1 cellular context compared by ENCODE assay signal in the genomic region with DNA sequence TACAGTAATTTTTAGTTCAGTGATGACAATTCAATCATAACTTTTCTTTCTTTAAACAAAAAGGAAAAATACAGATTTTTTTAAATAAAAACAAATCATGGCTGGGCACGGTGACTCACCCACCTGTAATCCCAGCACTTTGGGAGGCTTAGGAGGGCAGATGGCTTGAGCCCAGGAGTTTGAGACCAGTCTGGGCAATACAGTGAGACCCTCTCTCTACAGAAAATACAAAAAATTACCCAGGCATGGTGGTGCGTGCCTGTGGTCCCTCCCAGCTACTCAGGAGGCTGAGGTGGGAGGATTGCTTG.
TF ChIP-seq lines count a peak whose summit lies in the region.

No MANE protein-coding gene starts in this region.

TF ChIP-seq in SK-N-SH, 30 proteins besides CTCF, POLR2A, EP300 and RAD21 (continued from another document):
- TF ChIP-seq, protein P1, sequence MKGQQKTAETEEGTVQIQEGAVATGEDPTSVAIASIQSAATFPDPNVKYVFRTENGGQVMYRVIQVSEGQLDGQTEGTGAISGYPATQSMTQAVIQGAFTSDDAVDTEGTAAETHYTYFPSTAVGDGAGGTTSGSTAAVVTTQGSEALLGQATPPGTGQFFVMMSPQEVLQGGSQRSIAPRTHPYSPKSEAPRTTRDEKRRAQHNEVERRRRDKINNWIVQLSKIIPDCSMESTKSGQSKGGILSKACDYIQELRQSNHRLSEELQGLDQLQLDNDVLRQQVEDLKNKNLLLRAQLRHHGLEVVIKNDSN (IDR thresholded peaks at IDR 0.05; ENCODE audit: borderline replicate concordance, low read depth), result no peak
- TF ChIP-seq, protein P2, sequence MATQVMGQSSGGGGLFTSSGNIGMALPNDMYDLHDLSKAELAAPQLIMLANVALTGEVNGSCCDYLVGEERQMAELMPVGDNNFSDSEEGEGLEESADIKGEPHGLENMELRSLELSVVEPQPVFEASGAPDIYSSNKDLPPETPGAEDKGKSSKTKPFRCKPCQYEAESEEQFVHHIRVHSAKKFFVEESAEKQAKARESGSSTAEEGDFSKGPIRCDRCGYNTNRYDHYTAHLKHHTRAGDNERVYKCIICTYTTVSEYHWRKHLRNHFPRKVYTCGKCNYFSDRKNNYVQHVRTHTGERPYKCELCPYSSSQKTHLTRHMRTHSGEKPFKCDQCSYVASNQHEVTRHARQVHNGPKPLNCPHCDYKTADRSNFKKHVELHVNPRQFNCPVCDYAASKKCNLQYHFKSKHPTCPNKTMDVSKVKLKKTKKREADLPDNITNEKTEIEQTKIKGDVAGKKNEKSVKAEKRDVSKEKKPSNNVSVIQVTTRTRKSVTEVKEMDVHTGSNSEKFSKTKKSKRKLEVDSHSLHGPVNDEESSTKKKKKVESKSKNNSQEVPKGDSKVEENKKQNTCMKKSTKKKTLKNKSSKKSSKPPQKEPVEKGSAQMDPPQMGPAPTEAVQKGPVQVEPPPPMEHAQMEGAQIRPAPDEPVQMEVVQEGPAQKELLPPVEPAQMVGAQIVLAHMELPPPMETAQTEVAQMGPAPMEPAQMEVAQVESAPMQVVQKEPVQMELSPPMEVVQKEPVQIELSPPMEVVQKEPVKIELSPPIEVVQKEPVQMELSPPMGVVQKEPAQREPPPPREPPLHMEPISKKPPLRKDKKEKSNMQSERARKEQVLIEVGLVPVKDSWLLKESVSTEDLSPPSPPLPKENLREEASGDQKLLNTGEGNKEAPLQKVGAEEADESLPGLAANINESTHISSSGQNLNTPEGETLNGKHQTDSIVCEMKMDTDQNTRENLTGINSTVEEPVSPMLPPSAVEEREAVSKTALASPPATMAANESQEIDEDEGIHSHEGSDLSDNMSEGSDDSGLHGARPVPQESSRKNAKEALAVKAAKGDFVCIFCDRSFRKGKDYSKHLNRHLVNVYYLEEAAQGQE (IDR thresholded peaks at IDR 0.05; ENCODE audit: low read depth, low read length), result no peak
- peak; percentile 60; the same call in 1 of the 2 replicates for TF ChIP-seq JUND (IDR thresholded peaks at IDR 0.05)
- TF ChIP-seq, protein P3, sequence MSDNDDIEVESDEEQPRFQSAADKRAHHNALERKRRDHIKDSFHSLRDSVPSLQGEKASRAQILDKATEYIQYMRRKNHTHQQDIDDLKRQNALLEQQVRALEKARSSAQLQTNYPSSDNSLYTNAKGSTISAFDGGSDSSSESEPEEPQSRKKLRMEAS (IDR thresholded peaks at IDR 0.05; ENCODE audit: low read depth), result no peak
TF ChIP-seq in SK-N-SH: peak in this region for 2.
